ENCODE assay signal across 25 cellular contexts in genomic region chr18:45171575-45172225, GRCh38.
DNase-seq lines count a peak whose midpoint lies in the region; ATAC-seq, FAIRE-seq and TF ChIP-seq lines count a peak whose summit lies in the region.
"Had no signal": no experiment of that assay in that cellular context is flagged by ENCODE, and none has a peak within 500 bp of the region (broad histone marks: within the 10 kb centered on the region; RNA-seq: fewer than 3 reads in every experiment).

No MANE protein-coding gene starts in this region.

- no peak overlapping the region for H3K4me3 Mint-ChIP-seq in nephron
- no peak overlapping the region for H3K4me3 Mint-ChIP-seq in CD8-positive, alpha-beta memory T cell
- H3K4me3 Mint-ChIP-seq: activated CD8-positive, alpha-beta T cell treated with anti-CD3 and anti-CD28 coated beads for 36 hours; activated T-cell treated with anti-CD3 and anti-CD28 coated beads, Interleukin-2, amount 50 U/mL, for 24 hours; stimulated activated naive B cell treated with anti-CD40 and anti-IgM and Interleukin-4, amounts not matched to agents 10 μg/mL and 1 μg/mL and 100 μg/mL, for 72 hours had no signal

- H3K4me3 ChIP-seq in kidney (ENCODE audit: low read length in 2 of 2), result no peak overlapping the region
- H3K4me3 ChIP-seq in CD8-positive, alpha-beta memory T cell (ENCODE audit: low read length), result no peak overlapping the region
- H3K4me3 ChIP-seq: esophagus muscularis mucosa, hepatocyte, tibial artery had no signal

- FAIRE-seq in kidney (lab: Jason Lieb, UNC), result no peak
- FAIRE-seq: HepG2 had no signal

- peaks cover 3 to 5% of the 10 kb centered on the region in 2 donors for H3K4me1 ChIP-seq in kidney (ENCODE audit: control insufficient read depth in 1 of 2, insufficient read depth in 1 of 2, low read depth in 1 of 2, low read length in 2 of 2)
- no peaks in the 10 kb centered on the region for H3K4me1 ChIP-seq in CD8-positive, alpha-beta memory T cell (ENCODE audit: insufficient read depth, low read length)
- H3K4me1 ChIP-seq: BE2C had no signal

- peak overlapping the region in 2 of 3 experiments; percentile 47 to 66 for H3K27ac Mint-ChIP-seq in nephron
- H3K27ac Mint-ChIP-seq in CD8-positive, alpha-beta memory T cell, result no peak overlapping the region
- H3K27ac Mint-ChIP-seq: activated CD8-positive, alpha-beta T cell treated with anti-CD3 and anti-CD28 coated beads for 36 hours; activated T-cell treated with anti-CD3 and anti-CD28 coated beads, Interleukin-2, amount 50 U/mL, for 24 hours; stimulated activated naive B cell treated with anti-CD40 and anti-IgM and Interleukin-4, amounts not matched to agents 10 μg/mL and 1 μg/mL and 100 μg/mL, for 72 hours had no signal

- CTCF ChIA-PET in CD8-positive, alpha-beta memory T cell (lab: Charles Lee), result no interaction called here

- ATAC-seq in HG03108 (IDR thresholded peaks at IDR 0.05; ENCODE audit: unreplicated experiment), result no peak
- ATAC-seq: activated CD8-positive, alpha-beta T cell treated with anti-CD3 and anti-CD28 coated beads for 36 hours; HepG2; stimulated activated naive B cell treated with anti-CD40 and anti-IgM and Interleukin-4, amounts not matched to agents 10 μg/mL and 1 μg/mL and 100 μg/mL, for 72 hours had no signal

- H3K27me3 ChIP-seq in CD8-positive, alpha-beta memory T cell (ENCODE audit: insufficient read depth, low read length, poor library complexity, severe bottlenecking), result no peaks in the 10 kb centered on the region
- H3K27me3 ChIP-seq: BE2C, esophagus muscularis mucosa, hepatocyte, tibial artery had no signal

- DNase-seq in NCI-H226 (peak; percentile 20), fibroblast of gingiva (ENCODE audit: low read depth) (peak; percentile 43), kidney (no peak)
- no peak for DNase-seq in stimulated activated CD8-positive, alpha-beta memory T cell treated with anti-CD3 and anti-CD28 coated beads, Interleukin-4, amount 100 ng/mL, for 48 hours
- no peak for DNase-seq in CD8-positive, alpha-beta memory T cell
- DNase-seq: activated CD8-positive, alpha-beta T cell treated with anti-CD3 and anti-CD28 coated beads for 36 hours; activated naive CD4-positive, alpha-beta T cell; activated T-cell treated with anti-CD3 and anti-CD28 coated beads, Interleukin-2, amount 50 U/mL, for 24 hours; BE2C; COR-L47; effector memory CD4-positive, alpha-beta T cell; HCEC 1CT; islet precursor cell; mammary epithelial cell; NCI-H1105 treated with DMSO at 0.1 percent for 48 hours; NCI-H510A; stimulated activated CD4-positive, alpha-beta T cell treated with anti-CD3 and anti-CD28 coated beads, Interleukin-1b, Interleukin-23, amount 100 ng/mL, for 48 hours; stimulated activated naive B cell treated with anti-CD40 and anti-IgM and Interleukin-4, amounts not matched to agents 10 μg/mL and 1 μg/mL and 100 μg/mL, for 72 hours; T1000 had no signal

- peaks cover 51% of the 10 kb centered on the region for H3K4me1 Mint-ChIP-seq in nephron
- peaks cover 2 to 11% (median 5%) of the 10 kb centered on the region in 3 donors for H3K4me1 Mint-ChIP-seq in CD8-positive, alpha-beta memory T cell

- no peak overlapping the region for H3K9ac ChIP-seq in kidney (ENCODE audit: low read length in 2 of 2)

- intact Hi-C loops in kidney (cut with DNase I), result no loop called here

- no peak for TF ChIP-seq CTCF in nephron (IDR thresholded peaks at IDR 0.05; ENCODE audit: unreplicated experiment in 3 of 3)
- no peak for TF ChIP-seq CTCF in kidney (IDR thresholded peaks at IDR 0.05; ENCODE audit: borderline replicate concordance, extremely low read depth, insufficient read depth)

- POLR2A ChIA-PET in CD8-positive, alpha-beta memory T cell (lab: Charles Lee), result no interaction called here

- no peaks in the 10 kb centered on the region for H3K27me3 Mint-ChIP-seq in nephron (ENCODE audit: low read depth)
- H3K27me3 Mint-ChIP-seq in CD8-positive, alpha-beta memory T cell, result peaks cover 1 to 4% of the 10 kb centered on the region in 2 donors

- no peaks in the 10 kb centered on the region for H3K36me3 Mint-ChIP-seq in nephron (ENCODE audit: low read depth)
- no peaks in the 10 kb centered on the region for H3K36me3 Mint-ChIP-seq in CD8-positive, alpha-beta memory T cell
- H3K36me3 Mint-ChIP-seq: stimulated activated naive B cell treated with anti-CD40 and anti-IgM and Interleukin-4, amounts not matched to agents 10 μg/mL and 1 μg/mL and 100 μg/mL, for 72 hours had no signal

- no peaks in the 10 kb centered on the region for H3K36me3 ChIP-seq in kidney (ENCODE audit: control insufficient read depth in 1 of 2, insufficient read depth in 2 of 2, low read length in 2 of 2)
- H3K36me3 ChIP-seq in CD8-positive, alpha-beta memory T cell (ENCODE audit: insufficient read depth, low read length), result no peaks in the 10 kb centered on the region
- H3K36me3 ChIP-seq: BE2C, esophagus muscularis mucosa, tibial artery had no signal

- H3K27ac ChIP-seq in kidney (ENCODE audit: low read depth in 2 of 2, low read length in 2 of 2), result no peak overlapping the region
- no peak overlapping the region for H3K27ac ChIP-seq in CD8-positive, alpha-beta memory T cell (ENCODE audit: low read depth, low read length)
- H3K27ac ChIP-seq: hepatocyte, tibial artery had no signal

- no peaks in the 10 kb centered on the region for H3K9me3 Mint-ChIP-seq in nephron
- no peaks in the 10 kb centered on the region for H3K9me3 Mint-ChIP-seq in CD8-positive, alpha-beta memory T cell
- H3K9me3 Mint-ChIP-seq: activated CD8-positive, alpha-beta T cell treated with anti-CD3 and anti-CD28 coated beads for 36 hours; activated T-cell treated with anti-CD3 and anti-CD28 coated beads, Interleukin-2, amount 50 U/mL, for 24 hours; stimulated activated naive B cell treated with anti-CD40 and anti-IgM and Interleukin-4, amounts not matched to agents 10 μg/mL and 1 μg/mL and 100 μg/mL, for 72 hours had no signal

- no peaks in the 10 kb centered on the region for H3K9me3 ChIP-seq in kidney (ENCODE audit: control insufficient read depth in 1 of 2, low read length in 2 of 2)
- H3K9me3 ChIP-seq in CD8-positive, alpha-beta memory T cell (ENCODE audit: low read length), result no peaks in the 10 kb centered on the region
- H3K9me3 ChIP-seq: BE2C, esophagus muscularis mucosa, tibial artery had no signal

Comparison
In these comparisons a context has a peak if more than half of its experiments do, and no peak if none do; other contexts are left out.
1. DNase-seq: peak in NCI-H226 (single experiment) and fibroblast of gingiva (single experiment); none in stimulated activated CD8-positive, alpha-beta memory T cell treated with anti-CD3 and anti-CD28 coated beads, Interleukin-4, amount 100 ng/mL, for 48 hours (single experiment), kidney (single experiment) and CD8-positive, alpha-beta memory T cell (0 of 5).
2. H3K27ac Mint-ChIP-seq: peak in nephron (2 of 3); none in CD8-positive, alpha-beta memory T cell (0 of 8).